ENCODE assay signal across 8 cellular contexts in the genomic region with DNA sequence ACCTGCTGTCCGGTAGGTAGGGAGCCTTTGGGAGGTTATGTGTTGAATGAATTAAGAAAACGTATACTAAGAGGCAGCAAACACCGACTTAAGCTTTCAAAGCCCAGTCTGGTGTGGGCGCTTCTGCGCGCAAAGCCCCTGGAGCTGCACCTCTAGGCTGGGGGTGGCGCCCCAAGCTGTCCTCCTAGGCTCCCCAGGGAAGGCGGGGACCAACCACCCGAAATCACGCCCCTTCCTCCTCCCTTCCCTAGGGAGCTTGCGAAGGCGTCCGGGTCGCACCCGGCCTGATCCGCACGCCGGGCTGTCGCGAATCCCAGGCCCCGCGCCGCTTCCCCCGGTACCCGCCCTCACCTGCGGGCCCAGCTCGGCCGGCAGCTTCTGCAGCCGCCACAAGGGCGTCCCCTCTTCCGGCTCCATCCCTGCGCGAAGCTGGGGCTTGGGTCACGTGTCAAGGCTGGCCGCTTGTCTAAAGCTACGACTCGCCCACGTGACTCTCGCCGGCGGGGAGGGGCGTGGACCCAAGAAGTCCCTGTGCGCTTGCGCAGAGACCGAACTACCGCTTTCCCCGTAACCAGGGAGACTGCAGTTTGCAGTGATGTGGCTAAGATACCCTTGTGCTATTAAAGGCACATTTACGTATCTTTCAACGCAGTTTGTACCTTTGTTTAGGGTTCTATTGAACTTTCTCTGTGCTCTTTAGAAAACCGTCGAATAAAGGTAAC. TPM values are rescaled to one million over a fixed set of nuclear protein-coding genes. Genes with fewer than 3 reads are reported as not detected.
A peak's percentile ranks its signal among the peaks of the same experiment; 100 is the strongest.
DNase-seq lines count a peak whose midpoint lies in the region; ATAC-seq, FAIRE-seq and TF ChIP-seq lines count a peak whose summit lies in the region.

A gene (minus strand): TSS at position 468 of the 722 bp plus-strand sequence. CDS start 51 bp downstream, at position 417.

- peak within 1 kb of the TSS; percentile 77 for H3K4me3 ChIP-seq in WERI-Rb-1 (ENCODE audit: low read depth, low read length)
- peak within 1 kb of the TSS; percentile 81 for H3K4me3 ChIP-seq in bronchial epithelial cell (ENCODE audit: low read depth, low read length)
- peak within 1 kb of the TSS; percentile 96 for H3K4me3 ChIP-seq in iPS-20b (ENCODE audit: low read length)
- peak within 1 kb of the TSS; percentile 60 to 92 (median 73) for H3K4me3 ChIP-seq in skin epidermis

- H3K36me3 ChIP-seq in WERI-Rb-1: peaks cover 8% of the 10 kb centered on the region; the same call in 1 of the 2 replicates
- no peaks in the 10 kb centered on the region for H3K36me3 ChIP-seq in bronchial epithelial cell (ENCODE audit: control insufficient read depth, insufficient read depth, low read length)
- H3K36me3 ChIP-seq in iPS-20b (ENCODE audit: insufficient read depth, low read depth, low read length): no peaks in the 10 kb centered on the region

- H3K9me3 ChIP-seq in WERI-Rb-1 (ENCODE audit: severe bottlenecking) (no peaks in the 10 kb centered on the region), iPS-20b (ENCODE audit: insufficient read depth, low read depth, low read length) (no peaks in the 10 kb centered on the region)

- TF ChIP-seq CTCF in WERI-Rb-1 (IDR thresholded peaks at IDR 0.05; ENCODE audit: low read depth, low read length) (peak; percentile 30; the same call in 1 of the 2 replicates), bronchial epithelial cell (IDR thresholded peaks at IDR 0.05; ENCODE audit: insufficient read depth, low read length, severe bottlenecking) (peak; percentile 24)

- peaks cover 4% of the 10 kb centered on the region; the same call in 1 of the 2 replicates for H3K4me1 ChIP-seq in iPS-20b (ENCODE audit: insufficient read depth, low read length)

- DNase-seq in AG08396 (ENCODE audit: low spot score): peak; percentile 98
- DNase-seq in NCI-H2227 (lab: John Stamatoyannopoulos, UW; ENCODE audit: unreplicated experiment): peak; percentile 96
- peak; percentile 97 for DNase-seq in WERI-Rb-1
- peak; percentile 88 for DNase-seq in bronchial epithelial cell (ENCODE audit: low read depth)

- ATAC-seq in GM18907 (IDR thresholded peaks at IDR 0.05; ENCODE audit: unreplicated experiment) (peak; percentile 92), HG03159 (IDR thresholded peaks at IDR 0.05; ENCODE audit: unreplicated experiment) (peak; percentile 87)

- FAIRE-seq in bronchial epithelial cell (lab: Jason Lieb, UNC): peak; percentile 60

- H3K27me3 ChIP-seq in WERI-Rb-1 (ENCODE audit: insufficient read depth, low read depth, severe bottlenecking) (no peaks in the 10 kb centered on the region), bronchial epithelial cell (ENCODE audit: control insufficient read depth, insufficient read depth, low read length) (no peaks in the 10 kb centered on the region), iPS-20b (ENCODE audit: insufficient read depth, low read length) (no peaks in the 10 kb centered on the region)

- peak within 1 kb of the TSS; percentile 86 for H3K9ac ChIP-seq in iPS-20b (ENCODE audit: low read depth, low read length)

- H3K27ac ChIP-seq in WERI-Rb-1 (peak within 1 kb of the TSS; percentile 79), iPS-20b (ENCODE audit: low read length) (no peak within 1 kb of the TSS), skin epidermis (peak within 1 kb of the TSS; percentile 18 to 98 (median 89))

RNA-seq across cellular contexts. Expression of the gene that starts here (rescaled TPM):
- 29.2 and 33.4 TPM in 2 replicates for total RNA-seq in bronchial epithelial cell
